Comparison of ENCODE assay signal across 28 cellular contexts in the genomic region with DNA sequence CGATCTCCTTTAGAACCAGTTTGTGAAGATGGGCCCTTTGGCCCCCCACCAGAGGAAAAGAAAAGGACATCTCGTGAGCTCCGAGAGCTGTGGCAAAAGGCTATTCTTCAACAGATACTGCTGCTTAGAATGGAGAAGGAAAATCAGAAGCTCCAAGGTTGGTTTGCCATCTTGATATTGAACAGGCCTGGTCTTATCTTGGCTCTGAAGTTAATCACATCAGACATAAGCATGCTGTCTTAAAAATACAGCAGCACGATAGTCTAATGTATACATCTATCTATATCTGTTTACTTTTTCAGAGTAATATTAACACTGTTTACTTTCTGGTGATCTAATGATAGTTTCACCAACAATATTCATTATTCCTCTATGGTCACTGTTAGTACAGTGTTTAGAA.
DNase-seq lines count a peak whose midpoint lies in the region; ATAC-seq and TF ChIP-seq lines count a peak whose summit lies in the region.
"Had no signal": no experiment of that assay in that cellular context is flagged by ENCODE, and none has a peak within 500 bp of the region (broad histone marks: within the 10 kb centered on the region; RNA-seq: fewer than 3 reads in every experiment).

No MANE protein-coding gene starts in this region.

- H3K27ac ChIP-seq in CD4-positive, CD25-positive, alpha-beta regulatory T cell (ENCODE audit: insufficient read depth, low read length, poor library complexity, severe bottlenecking) = peak overlapping the region; percentile 18
- peak overlapping the region in 1 of 2 experiments; percentile 25; a peak in 2 of 4 replicates for H3K27ac ChIP-seq in SK-N-SH (ENCODE audit: low read depth in 2 of 2, low read length in 1 of 2)
- no peak overlapping the region for H3K27ac ChIP-seq in mesenchymal stem cell (ENCODE audit: low read length, poor library complexity, severe bottlenecking)
- H3K27ac ChIP-seq in mesendoderm (ENCODE audit: low read depth, low read length) = no peak overlapping the region
- no peak overlapping the region for H3K27ac ChIP-seq in esophagus muscularis mucosa (replicated peaks in 1 of 4)
- H3K27ac ChIP-seq: adrenal gland, gastroesophageal sphincter, lower lobe of right lung, psoas muscle, suprapubic skin, upper lobe of left lung had no signal

- H3K23ac ChIP-seq in mesenchymal stem cell (ENCODE audit: low read length in 2 of 2) (no peak overlapping the region), mesendoderm (ENCODE audit: low read length) (no peak overlapping the region)

- no peak overlapping the region for H4K8ac ChIP-seq in mesenchymal stem cell (ENCODE audit: low read length)
- no peak overlapping the region for H4K8ac ChIP-seq in mesendoderm (ENCODE audit: low read depth, low read length)

- H3K14ac ChIP-seq in mesenchymal stem cell (ENCODE audit: low read length in 2 of 2) = no peak overlapping the region

- POLR2A ChIA-PET in activated CD4-positive, alpha-beta T cell treated with anti-CD3 and anti-CD28 coated beads, Interleukin-2, amount 10 ng/mL, durations not matched to agents 7 days and 5 days (lab: Charles Lee) = no interaction called here
- POLR2A ChIA-PET in SK-N-SH (lab: Yijun Ruan, JAX) = no interaction called here

- no peaks in the 10 kb centered on the region for H3K27me3 ChIP-seq in CD4-positive, CD25-positive, alpha-beta regulatory T cell (ENCODE audit: control insufficient read depth, insufficient read depth, low read length)
- no peaks in the 10 kb centered on the region for H3K27me3 ChIP-seq in SK-N-SH (ENCODE audit: insufficient read depth)
- no peaks in the 10 kb centered on the region for H3K27me3 ChIP-seq in mesenchymal stem cell (ENCODE audit: control insufficient read depth in 1 of 2, insufficient read depth in 1 of 2, low read length in 2 of 2)
- no peaks in the 10 kb centered on the region for H3K27me3 ChIP-seq in mesendoderm (ENCODE audit: insufficient read depth, low read length, poor library complexity)
- H3K27me3 ChIP-seq in esophagus muscularis mucosa = no peaks in the 10 kb centered on the region
- H3K27me3 ChIP-seq: adrenal gland, gastroesophageal sphincter, suprapubic skin, upper lobe of left lung had no signal

- H4K91ac ChIP-seq in mesenchymal stem cell (ENCODE audit: low read length) = no peak overlapping the region

- peak overlapping the region; percentile 67 for H3K27ac Mint-ChIP-seq in activated CD4-positive, alpha-beta T cell treated with anti-CD3 and anti-CD28 coated beads, Interleukin-2, amount 10 ng/mL, durations not matched to agents 7 days and 5 days
- H3K27ac Mint-ChIP-seq in CD4-positive, CD25-positive, alpha-beta regulatory T cell = peak overlapping the region; percentile 83 to 97 (median 85)
- H3K27ac Mint-ChIP-seq in chondrocyte (ENCODE audit: unreplicated experiment) = no peak overlapping the region
- H3K27ac Mint-ChIP-seq: brain; natural killer cell treated with Interleukin-12 subunit alpha and Interleukin-12 subunit beta and Interleukin-15 and Interleukin-18, amount 100 ng/mL, for 72 hours; stimulated activated memory B cell treated with anti-CD40 and anti-IgM and Interleukin-4, amounts not matched to agents 10 μg/mL and 1 μg/mL and 100 μg/mL, for 72 hours had no signal

- no peaks in the 10 kb centered on the region for H3K9me3 ChIP-seq in CD4-positive, CD25-positive, alpha-beta regulatory T cell (ENCODE audit: control insufficient read depth in 2 of 2, low read length in 2 of 2)
- H3K9me3 ChIP-seq in SK-N-SH = no peaks in the 10 kb centered on the region
- H3K9me3 ChIP-seq in mesenchymal stem cell (ENCODE audit: control insufficient read depth, low read length) = no peaks in the 10 kb centered on the region
- no peaks in the 10 kb centered on the region for H3K9me3 ChIP-seq in esophagus muscularis mucosa
- H3K9me3 ChIP-seq: adrenal gland, gastroesophageal sphincter, lower lobe of right lung, psoas muscle, suprapubic skin, upper lobe of left lung had no signal

- peaks cover 8% of the 10 kb centered on the region for H3K36me3 ChIP-seq in CD4-positive, CD25-positive, alpha-beta regulatory T cell (ENCODE audit: control insufficient read depth, insufficient read depth, low read length)
- H3K36me3 ChIP-seq in SK-N-SH (replicated peaks in 1 of 2; ENCODE audit: control insufficient read depth in 1 of 2, insufficient read depth in 2 of 2, low read length in 1 of 2) (peaks cover 0 to 10% of the 10 kb centered on the region in 2 experiments), mesenchymal stem cell (ENCODE audit: control insufficient read depth in 1 of 2, insufficient read depth in 2 of 2, low read depth in 1 of 2, low read length in 2 of 2) (peaks cover 0 to 11% of the 10 kb centered on the region in 2 experiments), mesendoderm (ENCODE audit: control insufficient read depth, insufficient read depth, low read length) (peaks cover 3% of the 10 kb centered on the region), esophagus muscularis mucosa (peaks cover 0 to 49% (median 16%) of the 10 kb centered on the region in 4 donors)
- H3K36me3 ChIP-seq: suprapubic skin had no signal

- no peaks in the 10 kb centered on the region for H3K9me3 Mint-ChIP-seq in activated CD4-positive, alpha-beta T cell treated with anti-CD3 and anti-CD28 coated beads, Interleukin-2, amount 10 ng/mL, durations not matched to agents 7 days and 5 days
- H3K9me3 Mint-ChIP-seq in CD4-positive, CD25-positive, alpha-beta regulatory T cell = peaks cover 0 to 1% (median 0%) of the 10 kb centered on the region in 7 donors
- no peaks in the 10 kb centered on the region for H3K9me3 Mint-ChIP-seq in chondrocyte (ENCODE audit: low read depth)
- H3K9me3 Mint-ChIP-seq: brain; CD4-positive, alpha-beta memory T cell; natural killer cell treated with Interleukin-12 subunit alpha and Interleukin-12 subunit beta and Interleukin-15 and Interleukin-18, amount 100 ng/mL, for 72 hours; stimulated activated memory B cell treated with anti-CD40 and anti-IgM and Interleukin-4, amounts not matched to agents 10 μg/mL and 1 μg/mL and 100 μg/mL, for 72 hours had no signal

- no peaks in the 10 kb centered on the region for H3K79me2 ChIP-seq in SK-N-SH (ENCODE audit: insufficient read depth)
- no peaks in the 10 kb centered on the region for H3K79me2 ChIP-seq in mesendoderm (ENCODE audit: control insufficient read depth, insufficient read depth, low read length)

- H3K79me1 ChIP-seq in mesenchymal stem cell (replicated peaks; ENCODE audit: low read length, poor library complexity, severe bottlenecking) (peaks cover 8% of the 10 kb centered on the region), mesendoderm (ENCODE audit: low read length) (no peaks in the 10 kb centered on the region)

- H2AK5ac ChIP-seq in mesenchymal stem cell (ENCODE audit: low read length, severe bottlenecking) (no peak overlapping the region), mesendoderm (ENCODE audit: low read length) (no peak overlapping the region)

- no peak overlapping the region for H3K4ac ChIP-seq in mesenchymal stem cell (ENCODE audit: low read depth in 1 of 2, low read length in 2 of 2)
- no peak overlapping the region for H3K4ac ChIP-seq in mesendoderm (ENCODE audit: low read depth, low read length)

- intact Hi-C loops in esophagus muscularis mucosa (cut with DNase I) = no loop called here

- TF ChIP-seq POLR2A in esophagus muscularis mucosa (IDR thresholded peaks at IDR 0.05; ENCODE audit: low read depth) = no peak

- ATAC-seq in CD4-positive, CD25-positive, alpha-beta regulatory T cell (ENCODE audit: low read depth in 2 of 2) = no peak
- ATAC-seq: gastroesophageal sphincter; lower lobe of right lung; natural killer cell treated with Interleukin-12 subunit alpha and Interleukin-12 subunit beta and Interleukin-15 and Interleukin-18, amount 100 ng/mL, for 72 hours; psoas muscle; Right ventricle myocardium inferior; stimulated activated memory B cell treated with anti-CD40 and anti-IgM and Interleukin-4, amounts not matched to agents 10 μg/mL and 1 μg/mL and 100 μg/mL, for 72 hours had no signal

- TF ChIP-seq EP300 in SK-N-SH (IDR thresholded peaks at IDR 0.05; ENCODE audit: borderline replicate concordance in 1 of 2, low read depth in 1 of 2, low read length in 1 of 2) = no peak
- TF ChIP-seq EP300 in esophagus muscularis mucosa (IDR thresholded peaks at IDR 0.05) = no peak

- DNase-seq in activated CD4-positive, alpha-beta T cell treated with anti-CD3 and anti-CD28 coated beads, Interleukin-2, amount 10 ng/mL, durations not matched to agents 7 days and 5 days = no peak
- no peak for DNase-seq in activated CD4-positive, alpha-beta T cell treated with anti-CD3 and anti-CD28 coated beads, Interleukin-2, amount 50 U/mL, for 48 hours
- DNase-seq in CD4-positive, CD25-positive, alpha-beta regulatory T cell = no peak
- DNase-seq in SK-N-SH (no peak), mesenchymal stem cell (peak; percentile 79), chondrocyte (ENCODE audit: low spot score) (no peak), mesendoderm (no peak), esophagus muscularis mucosa (ENCODE audit: extremely low spot score) (no peak)
- DNase-seq: activated CD8-positive, alpha-beta memory T cell treated with anti-CD3 and anti-CD28 coated beads, Interleukin-2, amount 50 U/mL, for 4 hours; activated gamma-delta T cell; adrenal gland; CD4-positive, alpha-beta memory T cell; hippocampal formation; lower lobe of right lung; NCI-H146; NCI-H2107; NCI-H345; NCI-H69; occipital lobe; psoas muscle; stimulated activated CD4-positive, alpha-beta T cell treated with anti-CD3 and anti-CD28 coated beads, Interleukin-15, amount 100 ng/mL, for 24 hours; upper lobe of left lung had no signal

- H3K4me3 Mint-ChIP-seq in activated CD4-positive, alpha-beta T cell treated with anti-CD3 and anti-CD28 coated beads, Interleukin-2, amount 10 ng/mL, durations not matched to agents 7 days and 5 days = no peak overlapping the region
- no peak overlapping the region for H3K4me3 Mint-ChIP-seq in CD4-positive, CD25-positive, alpha-beta regulatory T cell
- no peak overlapping the region for H3K4me3 Mint-ChIP-seq in chondrocyte (ENCODE audit: unreplicated experiment)
- H3K4me3 Mint-ChIP-seq: brain; CD4-positive, alpha-beta memory T cell; natural killer cell treated with Interleukin-12 subunit alpha and Interleukin-12 subunit beta and Interleukin-15 and Interleukin-18, amount 100 ng/mL, for 72 hours; stimulated activated memory B cell treated with anti-CD40 and anti-IgM and Interleukin-4, amounts not matched to agents 10 μg/mL and 1 μg/mL and 100 μg/mL, for 72 hours had no signal

- H2AFZ ChIP-seq in SK-N-SH (ENCODE audit: low read depth) (no peak overlapping the region), mesenchymal stem cell (ENCODE audit: low read depth, low read length) (no peak overlapping the region)

- 83% methylated on average over 4 of the region's 4 CpGs for WGBS in SK-N-SH (ENCODE audit: low lambda C conversion rate)
- WGBS in mesenchymal stem cell = 39% methylated on average over 3 of the region's 4 CpGs
- WGBS in mesendoderm (ENCODE audit: extremely low coverage, insufficient coverage, low lambda C conversion rate) = no CpG with 5 or more reads among the region's 4 CpGs
- 64% methylated on average over 4 of the region's 4 CpGs for WGBS in esophagus muscularis mucosa

- TF ChIP-seq CTCF in SK-N-SH (IDR thresholded peaks at IDR 0.05) (no peak), chondrocyte (IDR thresholded peaks at IDR 0.05) (no peak), esophagus muscularis mucosa (IDR thresholded peaks at IDR 0.05) (no peak)

- H3K9ac ChIP-seq in SK-N-SH (no peak overlapping the region), mesenchymal stem cell (ENCODE audit: low read length) (no peak overlapping the region), mesendoderm (ENCODE audit: low read length) (no peak overlapping the region)

- H3K4me2 ChIP-seq in SK-N-SH (no peak overlapping the region), mesenchymal stem cell (ENCODE audit: low read length, poor library complexity, severe bottlenecking) (no peak overlapping the region), mesendoderm (ENCODE audit: low read length) (no peak overlapping the region)

- no peak overlapping the region for H2BK15ac ChIP-seq in mesenchymal stem cell (ENCODE audit: low read depth, poor library complexity, severe bottlenecking)
- no peak overlapping the region for H2BK15ac ChIP-seq in mesendoderm (replicated peaks; ENCODE audit: low read depth)

- no peak overlapping the region for H4K5ac ChIP-seq in mesendoderm (ENCODE audit: low read length)

- H2BK120ac ChIP-seq in mesenchymal stem cell (ENCODE audit: low read depth, low read length) = no peak overlapping the region
- H2BK120ac ChIP-seq in mesendoderm (ENCODE audit: low read depth, low read length) = no peak overlapping the region

- no peak for TF ChIP-seq RAD21 in SK-N-SH (IDR thresholded peaks at IDR 0.05; ENCODE audit: low read length)

- peaks cover 43% of the 10 kb centered on the region for H3K36me3 Mint-ChIP-seq in activated CD4-positive, alpha-beta T cell treated with anti-CD3 and anti-CD28 coated beads, Interleukin-2, amount 10 ng/mL, durations not matched to agents 7 days and 5 days (ENCODE audit: low read depth)
- peaks cover 32% of the 10 kb centered on the region for H3K36me3 Mint-ChIP-seq in CD4-positive, CD25-positive, alpha-beta regulatory T cell
- H3K36me3 Mint-ChIP-seq in chondrocyte (ENCODE audit: low read depth) = peaks cover 9% of the 10 kb centered on the region

- H4K20me1 ChIP-seq in SK-N-SH (ENCODE audit: insufficient read depth) = no peaks in the 10 kb centered on the region

- H3K4me1 ChIP-seq in CD4-positive, CD25-positive, alpha-beta regulatory T cell (ENCODE audit: control insufficient read depth, insufficient read depth, low read length, poor library complexity, severe bottlenecking) = peaks cover 6% of the 10 kb centered on the region
- H3K4me1 ChIP-seq in SK-N-SH (ENCODE audit: control insufficient read depth in 1 of 2, insufficient read depth in 2 of 2, low read depth in 1 of 2, low read length in 1 of 2) (peaks cover 0 to 15% of the 10 kb centered on the region in 2 experiments; a peak in 2 of 4 replicates), mesenchymal stem cell (ENCODE audit: control insufficient read depth, insufficient read depth, low read depth, low read length) (peaks cover 1% of the 10 kb centered on the region), mesendoderm (ENCODE audit: control insufficient read depth, low read depth, low read length) (peaks cover 3% of the 10 kb centered on the region), esophagus muscularis mucosa (peaks cover 27 to 45% (median 32%) of the 10 kb centered on the region in 4 donors)
- H3K4me1 ChIP-seq: lower lobe of right lung, upper lobe of left lung had no signal

- no peak overlapping the region for H2BK12ac ChIP-seq in mesenchymal stem cell (ENCODE audit: low read length in 2 of 2)

- H3K18ac ChIP-seq in mesenchymal stem cell (ENCODE audit: low read depth in 1 of 2, low read length in 2 of 2) (no peak overlapping the region), mesendoderm (ENCODE audit: low read length) (no peak overlapping the region)

- H3K27me3 Mint-ChIP-seq in activated CD4-positive, alpha-beta T cell treated with anti-CD3 and anti-CD28 coated beads, Interleukin-2, amount 10 ng/mL, durations not matched to agents 7 days and 5 days = no peaks in the 10 kb centered on the region
- no peaks in the 10 kb centered on the region for H3K27me3 Mint-ChIP-seq in CD4-positive, CD25-positive, alpha-beta regulatory T cell
- H3K27me3 Mint-ChIP-seq in chondrocyte (ENCODE audit: low read depth) = no peaks in the 10 kb centered on the region
- H3K27me3 Mint-ChIP-seq: brain; CD4-positive, alpha-beta memory T cell; natural killer cell treated with Interleukin-12 subunit alpha and Interleukin-12 subunit beta and Interleukin-15 and Interleukin-18, amount 100 ng/mL, for 72 hours; stimulated activated memory B cell treated with anti-CD40 and anti-IgM and Interleukin-4, amounts not matched to agents 10 μg/mL and 1 μg/mL and 100 μg/mL, for 72 hours had no signal

- CTCF ChIA-PET in activated CD4-positive, alpha-beta T cell treated with anti-CD3 and anti-CD28 coated beads, Interleukin-2, amount 10 ng/mL, durations not matched to agents 7 days and 5 days (lab: Charles Lee) = interaction anchor here (0.6 to 2.3 kb wide), 5 partner anchors 10 to 1324 kb away, joined by 3 to 8 read pairs (median 4); no protein-coding TSS in a partner anchor
- CTCF ChIA-PET in SK-N-SH (lab: Yijun Ruan, JAX) = interaction anchor here (1.1 kb wide), 1 partner anchor 89 kb away, joined by 6 read pairs; no protein-coding TSS in a partner anchor

- H3K9me2 ChIP-seq in SK-N-SH = no peaks in the 10 kb centered on the region

- H3F3A ChIP-seq in SK-N-SH (replicated peaks; ENCODE audit: insufficient read depth) = peaks cover 8% of the 10 kb centered on the region

- no peak overlapping the region for H3K56ac ChIP-seq in mesendoderm (ENCODE audit: low read length)

- H2BK5ac ChIP-seq in mesenchymal stem cell (ENCODE audit: low read depth, low read length, poor library complexity, severe bottlenecking) (no peak overlapping the region), mesendoderm (ENCODE audit: low read length) (no peak overlapping the region)

- peaks cover 16% of the 10 kb centered on the region for H3K4me1 Mint-ChIP-seq in activated CD4-positive, alpha-beta T cell treated with anti-CD3 and anti-CD28 coated beads, Interleukin-2, amount 10 ng/mL, durations not matched to agents 7 days and 5 days
- peaks cover 14 to 44% (median 25%) of the 10 kb centered on the region in 4 donors for H3K4me1 Mint-ChIP-seq in CD4-positive, CD25-positive, alpha-beta regulatory T cell
- H3K4me1 Mint-ChIP-seq in chondrocyte (ENCODE audit: low read depth) = peaks cover 9% of the 10 kb centered on the region
- H3K4me1 Mint-ChIP-seq: stimulated activated memory B cell treated with anti-CD40 and anti-IgM and Interleukin-4, amounts not matched to agents 10 μg/mL and 1 μg/mL and 100 μg/mL, for 72 hours had no signal

- H3K4me3 ChIP-seq in CD4-positive, CD25-positive, alpha-beta regulatory T cell (ENCODE audit: low read depth, low read length) = no peak overlapping the region
- H3K4me3 ChIP-seq in SK-N-SH (ENCODE audit: low read depth in 2 of 2, low read length in 1 of 2) = no peak overlapping the region
- no peak overlapping the region for H3K4me3 ChIP-seq in mesenchymal stem cell (ENCODE audit: insufficient read depth in 1 of 2, low read depth in 1 of 2, low read length in 2 of 2)
- no peak overlapping the region for H3K4me3 ChIP-seq in mesendoderm (ENCODE audit: low read length)
- no peak overlapping the region for H3K4me3 ChIP-seq in esophagus muscularis mucosa
- H3K4me3 ChIP-seq: adrenal gland, gastroesophageal sphincter, lower lobe of right lung, psoas muscle, suprapubic skin, upper lobe of left lung had no signal
